Comparison of ENCODE assay signal across 11 cellular contexts in the genomic region with DNA sequence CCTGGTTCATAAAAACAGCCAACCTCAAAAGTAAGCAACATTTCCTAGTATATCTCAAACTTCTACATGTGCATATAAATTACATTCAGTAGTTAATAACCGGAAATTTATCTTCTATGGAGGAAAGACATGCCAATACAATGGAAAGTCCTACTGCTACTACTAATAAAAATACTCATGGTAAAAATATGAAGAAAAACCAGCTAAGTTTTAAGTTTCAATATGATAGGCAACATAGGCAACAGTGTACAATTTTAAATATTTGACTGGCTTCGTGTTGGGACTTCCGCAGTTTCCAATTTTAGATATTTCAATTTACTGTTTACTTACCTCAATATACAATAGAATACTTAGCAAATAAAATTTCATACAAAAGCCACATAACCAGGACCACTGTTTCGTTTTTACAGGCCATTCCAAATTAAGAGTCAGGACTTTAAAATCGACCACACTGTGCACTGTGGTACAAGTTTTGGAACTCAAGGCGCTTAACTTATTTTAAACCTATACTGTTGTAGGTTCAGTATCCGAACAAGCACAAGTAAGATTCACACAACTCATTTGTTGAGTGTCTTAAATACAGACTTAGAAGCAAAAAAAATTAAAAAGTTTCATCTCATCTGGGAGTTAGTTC. TPM values are rescaled to one million over a fixed set of nuclear protein-coding genes. Genes with fewer than 3 reads are reported as not detected.
DNase-seq lines count a peak whose midpoint lies in the region; ATAC-seq, FAIRE-seq and TF ChIP-seq lines count a peak whose summit lies in the region.
"Had no signal": no experiment of that assay in that cellular context is flagged by ENCODE, and none has a peak within 500 bp of the region (broad histone marks: within the 10 kb centered on the region; RNA-seq: fewer than 3 reads in every experiment).

No MANE protein-coding gene starts in this region.

- H3K27ac ChIP-seq in HepG2 (ENCODE audit: extremely low read length, insufficient read depth, low read length) (no peak overlapping the region), right lobe of liver (no peak overlapping the region), aorta (ENCODE audit: low read depth in 1 of 2, low read length in 2 of 2) (no peak overlapping the region), left lung (no peak overlapping the region)
- H3K27ac ChIP-seq: SJCRH30 had no signal

- CTCF ChIA-PET in HepG2 (lab: Yijun Ruan, JAX; ENCODE audit: low intra/inter-chr PET ratio, low total read pairs) = no interaction called here

- ATAC-seq in HepG2 (no peak), right lobe of liver (no peak), T-helper 17 cell (no peak), aorta (ENCODE audit: low FRiP score) (no peak), HG03280 (IDR thresholded peaks at IDR 0.05; ENCODE audit: unreplicated experiment) (no peak), left lung (no peak)
- ATAC-seq: left ventricle myocardium superior had no signal

- no TSS peak for BruUV-seq in HepG2 (replicated peaks; lab: Mats Ljungman, UMichigan)

- H3K27me3 Mint-ChIP-seq in T-helper 17 cell = no peaks in the 10 kb centered on the region

- 59% methylated on average over 7 of the region's 7 CpGs for WGBS in HepG2 (ENCODE audit: low lambda C conversion rate)
- 49% methylated on average over 7 of the region's 7 CpGs for WGBS in right lobe of liver (ENCODE audit: insufficient coverage, low coverage, low lambda C conversion rate, missing lambda C conversion rate)
- WGBS in aorta, 2 donors = 64 to 66% methylated on average over 7 of the region's 7 CpGs

- no peak for TF ChIP-seq RAD21 in HepG2 (CRISPR knock-in tag; IDR thresholded peaks at IDR 0.05)

- no peaks in the 10 kb centered on the region; a peak in 1 of 5 replicates for H3K27me3 ChIP-seq in HepG2 (ENCODE audit: control insufficient read depth in 1 of 2, insufficient read depth in 2 of 2, low read length in 2 of 2)
- no peaks in the 10 kb centered on the region for H3K27me3 ChIP-seq in right lobe of liver
- no peaks in the 10 kb centered on the region for H3K27me3 ChIP-seq in aorta (ENCODE audit: control insufficient read depth in 1 of 2, insufficient read depth in 2 of 2, low read length in 1 of 2)
- no peaks in the 10 kb centered on the region for H3K27me3 ChIP-seq in left lung
- H3K27me3 ChIP-seq: SJCRH30 had no signal

- H3K9me3 ChIP-seq in HepG2 (ENCODE audit: low read length) (no peaks in the 10 kb centered on the region), right lobe of liver (no peaks in the 10 kb centered on the region), T-helper 17 cell (ENCODE audit: control insufficient read depth, low read length, poor library complexity, severe bottlenecking) (no peaks in the 10 kb centered on the region), aorta (ENCODE audit: control insufficient read depth, low read length) (no peaks in the 10 kb centered on the region), left lung (no peaks in the 10 kb centered on the region)
- H3K9me3 ChIP-seq: SJCRH30 had no signal

- no peak overlapping the region for H2AFZ ChIP-seq in HepG2 (ENCODE audit: low read length)

- in situ Hi-C loops in HepG2 (cut with HindIII; ENCODE audit: extremely low pct_ligation_motif_present, low pct_unique_long_range_greater_than_20kb) = loop anchor here (10.0 kb wide), 1 partner anchor 92 kb away; the partner anchor contains the start of gene GRAMD1C

- H3K4me3 ChIP-seq in HepG2 (replicated peaks in 1 of 3; ENCODE audit: insufficient read depth in 1 of 3, low read depth in 2 of 3, low read length in 3 of 3) = peak overlapping the region in 2 of 3 experiments; percentile 92 to 100; a peak in 3 of 6 replicates
- no peak overlapping the region for H3K4me3 ChIP-seq in right lobe of liver
- H3K4me3 ChIP-seq in foreskin fibroblast (ENCODE audit: low read depth in 1 of 2, low read length in 2 of 2) = peak overlapping the region; percentile 15 to 95
- no peak overlapping the region for H3K4me3 ChIP-seq in aorta (ENCODE audit: low read length in 2 of 2)
- H3K4me3 ChIP-seq in left lung = peak overlapping the region in 1 of 2 donors; percentile 81
- H3K4me3 ChIP-seq: SJCRH30 had no signal

- H3K4me1 ChIP-seq in HepG2 (ENCODE audit: insufficient read depth, low read length) (peaks cover 60% of the 10 kb centered on the region), right lobe of liver (peaks cover 0 to 46% (median 14%) of the 10 kb centered on the region in 4 donors), aorta (ENCODE audit: control insufficient read depth in 1 of 2, insufficient read depth in 2 of 2, low read length in 2 of 2) (peaks cover 3 to 4% of the 10 kb centered on the region in 2 donors), left lung (peaks cover 12 to 59% of the 10 kb centered on the region in 2 donors)

- TF ChIP-seq POLR2A in HepG2 (IDR thresholded peaks at IDR 0.05; ENCODE audit: insufficient read depth in 1 of 2, low read depth in 2 of 2, low read length in 2 of 2) = no peak
- no peak for TF ChIP-seq POLR2A in right lobe of liver (IDR thresholded peaks at IDR 0.05)

- H3K9ac ChIP-seq in HepG2 (ENCODE audit: insufficient read depth, low read depth, low read length) = peak overlapping the region; percentile 98; the same call in 1 of the 2 replicates

- no peaks in the 10 kb centered on the region; a peak in 1 of 5 replicates for H3K36me3 ChIP-seq in HepG2 (replicated peaks in 1 of 2; ENCODE audit: control insufficient read depth in 1 of 2, insufficient read depth in 2 of 2, low read length in 2 of 2)
- H3K36me3 ChIP-seq in right lobe of liver = no peaks in the 10 kb centered on the region
- H3K36me3 ChIP-seq in aorta (ENCODE audit: control insufficient read depth in 1 of 2, insufficient read depth in 2 of 2, low read length in 1 of 2) = no peaks in the 10 kb centered on the region
- H3K36me3 ChIP-seq in left lung = no peaks in the 10 kb centered on the region

- DNase-seq in HepG2 (ENCODE audit: low spot score) (no peak), right lobe of liver (no peak), T-helper 17 cell (no peak), foreskin fibroblast (no peak), aorta (no peak), NCI-H1417 (lab: John Stamatoyannopoulos, UW) (no peak), left lung (no peak)
- DNase-seq: left ventricle myocardium superior, NCI-H1694, SJCRH30 had no signal

- peaks cover 90% of the 10 kb centered on the region for H3K79me2 ChIP-seq in HepG2 (ENCODE audit: insufficient read depth, low read length)

- intact Hi-C loops in HepG2 (cut with micrococcal nuclease; ENCODE audit: unreplicated experiment) (loop anchor here (10.0 kb wide), 1 partner anchor 188 kb away; no protein-coding TSS in a partner anchor), right lobe of liver (cut with DNase I) (no loop called here), aorta (cut with DNase I) (loop anchor here in 1 of 2 donors (10.0 kb wide), 1 partner anchor 228 kb away; the partner anchor contains the start of gene SPICE1), left lung (cut with DNase I) (no loop called here)

- H3K4me2 ChIP-seq in HepG2 (ENCODE audit: low read depth, low read length) = peak overlapping the region; percentile 97

- POLR2A ChIA-PET in HepG2 (lab: Yijun Ruan, JAX) = no interaction called here

- peaks cover 47% of the 10 kb centered on the region for H3K4me1 Mint-ChIP-seq in T-helper 17 cell

- TF ChIP-seq EP300 in HepG2 (IDR thresholded peaks at IDR 0.05; ENCODE audit: low read depth in 2 of 2, low read length in 2 of 2) (no peak), HepG2 (CRISPR knock-in tag; IDR thresholded peaks at IDR 0.05; ENCODE audit: borderline replicate concordance) (no peak)

- H3K4me3 Mint-ChIP-seq in T-helper 17 cell = peak overlapping the region; percentile 19

- H3K27ac Mint-ChIP-seq in T-helper 17 cell = peak overlapping the region; percentile 75

- no peak for TF ChIP-seq CTCF in HepG2 (CRISPR knock-in tag; IDR thresholded peaks at IDR 0.05)
- no peak for TF ChIP-seq CTCF in right lobe of liver (IDR thresholded peaks at IDR 0.05)
- TF ChIP-seq CTCF in foreskin fibroblast (IDR thresholded peaks at IDR 0.05; ENCODE audit: low read depth, low read length) = no peak
- TF ChIP-seq CTCF in left lung (IDR thresholded peaks at IDR 0.05) = no peak

- H3K36me3 Mint-ChIP-seq in T-helper 17 cell (ENCODE audit: low read depth) = peaks cover 4% of the 10 kb centered on the region

- FAIRE-seq in HepG2 (lab: Jason Lieb, UNC) = no peak

- peaks cover 31% of the 10 kb centered on the region for H4K20me1 ChIP-seq in HepG2 (ENCODE audit: insufficient read depth, low read length)

RNA-seq across cellular contexts. Expression of gene NAA50, which starts 2.9 kb away (rescaled TPM):
- total RNA-seq in HepG2 (2016; rRNA removed; fragmentation: Illumina TruSeq; extraction: Trizol) (233 and 352 TPM in 2 replicates), right lobe of liver (100 to 1,000 TPM in 2 of 6 experiments, 10 to 100 TPM in 4; 56.1 to 130 (median 60.9) TPM), T-helper 17 cell (10 to 100 TPM; 44.8 to 49.4 TPM), aorta (10 to 100 TPM; 74.1 to 75.7 TPM), left lung (100 to 1,000 TPM in 1 of 2 donors, 10 to 100 TPM in 1; 96.9 to 132 TPM)
- 12.6 and 14.6 TPM in 2 replicates for total RNA-seq in HepG2 (2016; cell fraction: cytosol; rRNA removed; fragmentation: Illumina TruSeq; extraction: Trizol; ENCODE audit: low read depth)
- total RNA-seq in HepG2 (2016; cell fraction: insoluble cytoplasmic fraction; rRNA removed; fragmentation: Illumina TruSeq; extraction: Trizol) = 240 and 363 TPM in 2 replicates
- 93.6 and 101 TPM in 2 replicates for total RNA-seq in HepG2 (2016; cell fraction: membrane; rRNA removed; fragmentation: Illumina TruSeq; extraction: Trizol)
- 92.1 and 103 TPM in 2 replicates for total RNA-seq in HepG2 (2016; cell fraction: nucleus; rRNA removed; fragmentation: Illumina TruSeq; extraction: Trizol)
- polyA plus RNA-seq in HepG2 (2011; rRNA removed) (30.2 and 30.3 TPM in 2 replicates), aorta (10 to 100 TPM; 30.6 to 31.5 TPM)
- polyA plus RNA-seq in HepG2 (2011; cell fraction: cytosol; rRNA removed) = 28.8 and 35.6 TPM in 2 replicates
- 19.7 and 21.7 TPM in 2 replicates for polyA plus RNA-seq in HepG2 (2011; cell fraction: nucleus; rRNA removed)
- 89.2 and 99.4 TPM in 2 replicates for polyA plus RNA-seq in HepG2 (2012)
- 12.6 and 13.9 TPM in 2 replicates for polyA plus RNA-seq in HepG2 (2016; cell fraction: cytosol; fragmentation: Illumina TruSeq; extraction: Trizol; ENCODE audit: low read depth)
- polyA plus RNA-seq in HepG2 (2016; cell fraction: insoluble cytoplasmic fraction; fragmentation: Illumina TruSeq; extraction: Trizol; ENCODE audit: low read depth) = 253 and 261 TPM in 2 replicates
- polyA plus RNA-seq in HepG2 (2016; cell fraction: membrane; fragmentation: Illumina TruSeq; extraction: Trizol; ENCODE audit: low read depth) = 48.2 and 51.0 TPM in 2 replicates
- polyA plus RNA-seq in HepG2 (2016; cell fraction: nucleus; fragmentation: Illumina TruSeq; extraction: Trizol; ENCODE audit: insufficient read depth, low read depth) = 111 TPM in 2 replicates
- polyA minus RNA-seq in HepG2 (2011; rRNA and poly(A)+ RNA removed; ENCODE audit: low replicate concordance) = 32.6 and 46.0 TPM in 2 replicates
- 49.0 and 66.5 TPM in 2 replicates for polyA minus RNA-seq in HepG2 (2011; cell fraction: cytosol; rRNA and poly(A)+ RNA removed)
- polyA minus RNA-seq in HepG2 (2011; cell fraction: nucleus; rRNA and poly(A)+ RNA removed) = 21.6 and 26.0 TPM in 2 replicates

RNA-seq across cellular contexts. Expression of gene ATP6V1A, which starts 3.7 kb away (rescaled TPM):
- total RNA-seq in HepG2 (2016; rRNA removed; fragmentation: Illumina TruSeq; extraction: Trizol) = 95.1 and 171 TPM in 2 replicates
- 4.1 and 4.6 TPM in 2 replicates for total RNA-seq in HepG2 (2016; cell fraction: cytosol; rRNA removed; fragmentation: Illumina TruSeq; extraction: Trizol; ENCODE audit: low read depth)
- 94.7 and 166 TPM in 2 replicates for total RNA-seq in HepG2 (2016; cell fraction: insoluble cytoplasmic fraction; rRNA removed; fragmentation: Illumina TruSeq; extraction: Trizol)
- total RNA-seq in HepG2 (2016; cell fraction: membrane; rRNA removed; fragmentation: Illumina TruSeq; extraction: Trizol) = 18.8 and 23.0 TPM in 2 replicates
- total RNA-seq in HepG2 (2016; cell fraction: nucleus; rRNA removed; fragmentation: Illumina TruSeq; extraction: Trizol) = 48.7 and 55.1 TPM in 2 replicates
- polyA plus RNA-seq in HepG2 (2011; rRNA removed) = 21.7 and 23.4 TPM in 2 replicates
- 10.7 and 17.6 TPM in 2 replicates for polyA plus RNA-seq in HepG2 (2011; cell fraction: cytosol; rRNA removed)
- polyA plus RNA-seq in HepG2 (2011; cell fraction: nucleus; rRNA removed) = 4.8 and 6.2 TPM in 2 replicates
- 17.0 and 26.8 TPM in 2 replicates for polyA plus RNA-seq in HepG2 (2012)
- 1.5 TPM in 2 replicates for polyA plus RNA-seq in HepG2 (2016; cell fraction: cytosol; fragmentation: Illumina TruSeq; extraction: Trizol; ENCODE audit: low read depth)
- 61.1 and 63.7 TPM in 2 replicates for polyA plus RNA-seq in HepG2 (2016; cell fraction: insoluble cytoplasmic fraction; fragmentation: Illumina TruSeq; extraction: Trizol; ENCODE audit: low read depth)
- polyA plus RNA-seq in HepG2 (2016; cell fraction: membrane; fragmentation: Illumina TruSeq; extraction: Trizol; ENCODE audit: low read depth) = 5.9 and 6.6 TPM in 2 replicates
- polyA plus RNA-seq in HepG2 (2016; cell fraction: nucleus; fragmentation: Illumina TruSeq; extraction: Trizol; ENCODE audit: insufficient read depth, low read depth) = 37.6 and 38.2 TPM in 2 replicates
- polyA minus RNA-seq in HepG2 (2011; rRNA and poly(A)+ RNA removed; ENCODE audit: low replicate concordance) = 33.3 and 77.8 TPM in 2 replicates
- polyA minus RNA-seq in HepG2 (2011; cell fraction: cytosol; rRNA and poly(A)+ RNA removed) = 39.8 and 40.8 TPM in 2 replicates
- polyA minus RNA-seq in HepG2 (2011; cell fraction: nucleus; rRNA and poly(A)+ RNA removed) = 19.3 and 28.3 TPM in 2 replicates
- total RNA-seq in right lobe of liver = 10 to 100 TPM; 39.6 to 52.7 (median 47.7) TPM
- total RNA-seq in T-helper 17 cell = 10 to 100 TPM; 15.1 to 18.3 TPM
- total RNA-seq in aorta = 10 to 100 TPM; 38.4 to 42.7 TPM
- polyA plus RNA-seq in aorta = 10 to 100 TPM in 1 of 2 donors, 1 to 10 TPM in 1; 8.5 to 11.9 TPM
- total RNA-seq in left lung = 100 to 1,000 TPM; 111 to 137 TPM

RNA-seq across cellular contexts. Expression of gene USF3, which starts 46.7 kb away (rescaled TPM):
- 6.3 and 13.3 TPM in 2 replicates for total RNA-seq in HepG2 (2016; rRNA removed; fragmentation: Illumina TruSeq; extraction: Trizol)
- total RNA-seq in HepG2 (2016; cell fraction: cytosol; rRNA removed; fragmentation: Illumina TruSeq; extraction: Trizol; ENCODE audit: low read depth) = 0.81 and 1.1 TPM in 2 replicates
- total RNA-seq in HepG2 (2016; cell fraction: insoluble cytoplasmic fraction; rRNA removed; fragmentation: Illumina TruSeq; extraction: Trizol) = 6.2 and 13.4 TPM in 2 replicates
- 3.6 and 3.8 TPM in 2 replicates for total RNA-seq in HepG2 (2016; cell fraction: membrane; rRNA removed; fragmentation: Illumina TruSeq; extraction: Trizol)
- total RNA-seq in HepG2 (2016; cell fraction: nucleus; rRNA removed; fragmentation: Illumina TruSeq; extraction: Trizol) = 8.1 and 8.9 TPM in 2 replicates
- 10.9 and 15.2 TPM in 2 replicates for polyA plus RNA-seq in HepG2 (2011; rRNA removed)
- polyA plus RNA-seq in HepG2 (2011; cell fraction: cytosol; rRNA removed) = 7.1 and 10.4 TPM in 2 replicates
- 6.2 and 6.7 TPM in 2 replicates for polyA plus RNA-seq in HepG2 (2011; cell fraction: nucleus; rRNA removed)
- 3.1 and 5.6 TPM in 2 replicates for polyA plus RNA-seq in HepG2 (2012)
- 0.45 and 0.46 TPM in 2 replicates for polyA plus RNA-seq in HepG2 (2016; cell fraction: cytosol; fragmentation: Illumina TruSeq; extraction: Trizol; ENCODE audit: low read depth)
- 9.5 and 9.6 TPM in 2 replicates for polyA plus RNA-seq in HepG2 (2016; cell fraction: insoluble cytoplasmic fraction; fragmentation: Illumina TruSeq; extraction: Trizol; ENCODE audit: low read depth)
- polyA plus RNA-seq in HepG2 (2016; cell fraction: membrane; fragmentation: Illumina TruSeq; extraction: Trizol; ENCODE audit: low read depth) = 1.2 and 1.5 TPM in 2 replicates
- 9.5 and 10.8 TPM in 2 replicates for polyA plus RNA-seq in HepG2 (2016; cell fraction: nucleus; fragmentation: Illumina TruSeq; extraction: Trizol; ENCODE audit: insufficient read depth, low read depth)
- polyA minus RNA-seq in HepG2 (2011; rRNA and poly(A)+ RNA removed; ENCODE audit: low replicate concordance) = 15.9 and 26.7 TPM in 2 replicates
- polyA minus RNA-seq in HepG2 (2011; cell fraction: cytosol; rRNA and poly(A)+ RNA removed) = 14.4 and 15.1 TPM in 2 replicates
- 20.2 and 23.6 TPM in 2 replicates for polyA minus RNA-seq in HepG2 (2011; cell fraction: nucleus; rRNA and poly(A)+ RNA removed)
- total RNA-seq in right lobe of liver = 10 to 100 TPM; 12.1 to 20.3 (median 17.6) TPM
- total RNA-seq in T-helper 17 cell = 10 to 100 TPM; 28.4 to 31.9 TPM
- total RNA-seq in aorta = 10 to 100 TPM; 18.0 to 18.3 TPM
- 1 to 10 TPM; 3.3 to 6.2 TPM for polyA plus RNA-seq in aorta
- total RNA-seq in left lung = 10 to 100 TPM; 18.2 to 19.0 TPM

Comparison
In these comparisons a context has a peak if more than half of its experiments do, and no peak if none do; other contexts are left out.
1. H3K4me3 ChIP-seq: peak in HepG2 (2 of 3) and foreskin fibroblast (2 of 2); none in right lobe of liver (0 of 3) and aorta (0 of 2).